In genomic region chr15:72782993-72783562, GRCh38 we compare ENCODE assay signal across 8 cellular contexts. TPM values are rescaled to one million over a fixed set of nuclear protein-coding genes. Genes with fewer than 3 reads are reported as not detected.
DNase-seq lines count a peak whose midpoint lies in the region; ATAC-seq and TF ChIP-seq lines count a peak whose summit lies in the region.

No MANE protein-coding gene starts in this region.

- DNase-seq in NK-92 treated with Interleukin-12 subunit alpha and Interleukin-12 subunit beta, amount 100 ng/mL, for 24 hours (lab: John Stamatoyannopoulos, UW): peak; percentile 82
- DNase-seq in NK-92 (lab: John Stamatoyannopoulos, UW; ENCODE audit: unreplicated experiment): no peak
- DNase-seq in NCI-H1105 treated with DMSO at 0.1 percent for 48 hours (lab: John Stamatoyannopoulos, UW): peak; percentile 64
- DNase-seq in activated naive CD4-positive, alpha-beta T cell treated with anti-CD3 and anti-CD28 coated beads, Interleukin-2, amount 50 U/mL, for 16 hours: peak; percentile 30
- DNase-seq in left ventricle myocardium inferior: peak; percentile 55
- DNase-seq in putamen (ENCODE audit: low spot score): peak; percentile 44
- DNase-seq in dermis blood vessel endothelial cell: no peak

- ATAC-seq in HG02623 (IDR thresholded peaks at IDR 0.05; ENCODE audit: unreplicated experiment): peak; percentile 29

- intact Hi-C loops in left ventricle myocardium inferior (cut with micrococcal nuclease): no loop called here

- H3K36me3 ChIP-seq in left ventricle myocardium inferior: no peaks in the 10 kb centered on the region

- H3K27ac ChIP-seq in left ventricle myocardium inferior (replicated peaks): peak overlapping the region; percentile 95

- peaks cover 41% of the 10 kb centered on the region for H3K4me1 ChIP-seq in left ventricle myocardium inferior

- H3K9me3 ChIP-seq in left ventricle myocardium inferior (replicated peaks): no peaks in the 10 kb centered on the region

- TF ChIP-seq CTCF in left ventricle myocardium inferior (IDR thresholded peaks at IDR 0.05; ENCODE audit: borderline replicate concordance): no peak

- H3K4me3 ChIP-seq in left ventricle myocardium inferior: peak overlapping the region; percentile 100

- no peaks in the 10 kb centered on the region for H3K27me3 ChIP-seq in left ventricle myocardium inferior (ENCODE audit: low read depth)

RNA-seq across cellular contexts. Expression of gene ADPGK, which starts 0.5 kb away (rescaled TPM):
- 9.1 TPM for total RNA-seq in left ventricle myocardium inferior
- 49.1 and 51.6 TPM in 2 replicates for total RNA-seq in dermis blood vessel endothelial cell

Comparison
In these comparisons a context has a peak if more than half of its experiments do, and no peak if none do; other contexts are left out.
1. DNase-seq: peak in NK-92 treated with Interleukin-12 subunit alpha and Interleukin-12 subunit beta, amount 100 ng/mL, for 24 hours (single experiment), NCI-H1105 treated with DMSO at 0.1 percent for 48 hours (single experiment), activated naive CD4-positive, alpha-beta T cell treated with anti-CD3 and anti-CD28 coated beads, Interleukin-2, amount 50 U/mL, for 16 hours (single experiment), left ventricle myocardium inferior (single experiment) and putamen (single experiment); none in NK-92 (single experiment) and dermis blood vessel endothelial cell (single experiment).